16 cellular contexts compared by ENCODE assay signal in the genomic region with DNA sequence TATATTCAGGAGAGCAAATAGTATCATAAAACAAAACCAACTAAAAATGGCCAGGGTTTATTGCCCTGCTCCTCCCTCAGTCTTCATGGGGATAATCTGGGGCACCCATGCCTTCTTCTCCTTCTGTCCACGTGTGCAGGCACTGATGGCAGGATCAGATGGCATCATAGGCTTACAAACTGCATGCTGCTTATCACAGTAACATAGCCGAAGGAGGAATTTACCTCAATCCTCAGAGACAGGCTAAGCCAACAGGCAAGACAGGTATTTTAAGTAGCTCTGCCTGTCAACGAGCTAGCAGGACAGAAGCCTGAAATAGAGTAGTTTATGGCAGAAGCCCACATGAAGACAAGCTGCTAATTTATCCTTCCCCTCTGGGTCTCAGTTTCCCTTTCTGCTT. TPM values are rescaled to one million over a fixed set of nuclear protein-coding genes. Genes with fewer than 3 reads are reported as not detected.
A peak's percentile ranks its signal among the peaks of the same experiment; 100 is the strongest.
DNase-seq lines count a peak whose midpoint lies in the region; ATAC-seq, FAIRE-seq and TF ChIP-seq lines count a peak whose summit lies in the region.
"Had no signal": no experiment of that assay in that cellular context is flagged by ENCODE, and none has a peak within 500 bp of the region (broad histone marks: within the 10 kb centered on the region; RNA-seq: fewer than 3 reads in every experiment).

No MANE protein-coding gene starts in this region.

- H3K4me2 ChIP-seq in HepG2 (ENCODE audit: low read depth, low read length), result no peak overlapping the region
- H3K4me2 ChIP-seq: A549 had no signal

- no peak overlapping the region for H3K9ac ChIP-seq in liver (ENCODE audit: low read depth in 1 of 2, low read length in 2 of 2)
- H3K9ac ChIP-seq in HepG2 (ENCODE audit: insufficient read depth, low read depth, low read length), result no peak overlapping the region

- BruUV-seq in HepG2 (replicated peaks; lab: Mats Ljungman, UMichigan), result no TSS peak

- ATAC-seq in HepG2 (no peak), left ventricle myocardium superior (peak; percentile 62)
- ATAC-seq: A549, PC-3, T-cell had no signal

- H3K4me1 ChIP-seq in liver (ENCODE audit: control insufficient read depth in 4 of 4, insufficient read depth in 4 of 4, low read length in 3 of 4) (peaks cover 0 to 13% (median 11%) of the 10 kb centered on the region in 4 donors), HepG2 (ENCODE audit: insufficient read depth, low read length) (no peaks in the 10 kb centered on the region), prostate gland (replicated peaks) (peaks cover 14% of the 10 kb centered on the region)

- peak overlapping the region; percentile 2 to 6 for H3K27ac ChIP-seq in liver (ENCODE audit: low read depth in 1 of 2, low read length in 2 of 2)
- no peak overlapping the region for H3K27ac ChIP-seq in HepG2 (ENCODE audit: extremely low read length, insufficient read depth, low read length)
- peak overlapping the region; percentile 49 to 61 for H3K27ac ChIP-seq in prostate gland
- H3K27ac ChIP-seq: A549 had no signal

- CTCF ChIA-PET in HepG2 (lab: Yijun Ruan, JAX; ENCODE audit: low intra/inter-chr PET ratio, low total read pairs), result no interaction called here

- TF ChIP-seq POLR2A in HepG2 (IDR thresholded peaks at IDR 0.05; ENCODE audit: insufficient read depth in 1 of 2, low read depth in 2 of 2, low read length in 2 of 2) (no peak), prostate gland (IDR thresholded peaks at IDR 0.05) (no peak)

- no peak overlapping the region for H2AFZ ChIP-seq in HepG2 (ENCODE audit: low read length)

- H3K36me3 ChIP-seq in liver (ENCODE audit: control insufficient read depth in 4 of 4, insufficient read depth in 3 of 4, low read depth in 1 of 4, low read length in 3 of 4) (no peaks in the 10 kb centered on the region), HepG2 (replicated peaks in 1 of 2; ENCODE audit: control insufficient read depth in 1 of 2, insufficient read depth in 2 of 2, low read length in 2 of 2) (no peaks in the 10 kb centered on the region), prostate gland (no peaks in the 10 kb centered on the region)

- TF ChIP-seq RAD21 in liver (IDR thresholded peaks at IDR 0.05) (no peak), HepG2 (CRISPR knock-in tag; IDR thresholded peaks at IDR 0.05) (no peak)

- TF ChIP-seq CTCF in liver (IDR thresholded peaks at IDR 0.05; ENCODE audit: low read depth, low read length, missing input control) (no peak), HepG2 (CRISPR knock-in tag; IDR thresholded peaks at IDR 0.05) (no peak), prostate gland (IDR thresholded peaks at IDR 0.05) (no peak)

- no peak overlapping the region for H3K4me3 ChIP-seq in liver (ENCODE audit: low read depth in 1 of 3, low read length in 3 of 3)
- no peak overlapping the region for H3K4me3 ChIP-seq in HepG2 (replicated peaks in 1 of 3; ENCODE audit: insufficient read depth in 1 of 3, low read depth in 2 of 3, low read length in 3 of 3)
- no peak overlapping the region for H3K4me3 ChIP-seq in prostate gland
- H3K4me3 ChIP-seq: A549 had no signal

- FAIRE-seq in HepG2 (lab: Jason Lieb, UNC), result no peak
- FAIRE-seq: A549 had no signal

- TF ChIP-seq EP300 in HepG2 (IDR thresholded peaks at IDR 0.05; ENCODE audit: low read depth in 2 of 2, low read length in 2 of 2), result no peak
- TF ChIP-seq EP300 in HepG2 (CRISPR knock-in tag; IDR thresholded peaks at IDR 0.05; ENCODE audit: borderline replicate concordance), result no peak

- H3K27me3 ChIP-seq in liver (ENCODE audit: control insufficient read depth in 4 of 4, insufficient read depth in 4 of 4, low read length in 3 of 4), result no peaks in the 10 kb centered on the region
- no peaks in the 10 kb centered on the region; a peak in 1 of 5 replicates for H3K27me3 ChIP-seq in HepG2 (ENCODE audit: control insufficient read depth in 1 of 2, insufficient read depth in 2 of 2, low read length in 2 of 2)
- no peaks in the 10 kb centered on the region for H3K27me3 ChIP-seq in prostate gland (replicated peaks; ENCODE audit: insufficient read depth)

- DNase-seq in HepG2 (ENCODE audit: low spot score), result no peak
- no peak for DNase-seq in left ventricle myocardium superior
- DNase-seq in prostate gland (ENCODE audit: low spot score), result peak; percentile 49
- no peak for DNase-seq in SW480 (ENCODE audit: low spot score)
- no peak for DNase-seq in stimulated activated CD4-positive, alpha-beta T cell treated with anti-CD3 and anti-CD28 coated beads, Interleukin-15, amount 100 ng/mL, for 24 hours
- no peak for DNase-seq in central memory CD4-positive, alpha-beta T cell
- DNase-seq in NCI-H446 treated with DMSO at 0.1 percent for 48 hours (lab: John Stamatoyannopoulos, UW), result no peak
- DNase-seq: activated CD4-positive, CD25-positive, alpha-beta regulatory T cell treated with anti-CD3 and anti-CD28 coated beads, Interleukin-2, amount 50 U/mL, for 72 hours; NCI-H1092 treated with DMSO at 0.1 percent for 48 hours; PC-3; stimulated activated CD4-positive, alpha-beta T cell treated with anti-CD3 and anti-CD28 coated beads, Interleukin-2, amount 100 ng/mL, for 48 hours; T-cell had no signal

- WGBS in liver, result 50% methylated on average over 3 of the region's 3 CpGs
- WGBS in HepG2 (ENCODE audit: low lambda C conversion rate), result 0% methylated on average over 2 of the region's 3 CpGs
- 21% methylated on average over 3 of the region's 3 CpGs for WGBS in prostate gland

- POLR2A ChIA-PET in HepG2 (lab: Yijun Ruan, JAX), result no interaction called here

- in situ Hi-C loops in HepG2 (cut with HindIII; ENCODE audit: extremely low pct_ligation_motif_present, low pct_unique_long_range_greater_than_20kb), result no loop called here

- H3K9me3 ChIP-seq in liver (ENCODE audit: control insufficient read depth in 4 of 4, low read length in 3 of 4) (no peaks in the 10 kb centered on the region), HepG2 (ENCODE audit: low read length) (no peaks in the 10 kb centered on the region), prostate gland (no peaks in the 10 kb centered on the region)
- H3K9me3 ChIP-seq: A549 had no signal

- intact Hi-C loops in HepG2 (cut with micrococcal nuclease; ENCODE audit: unreplicated experiment), result no loop called here
- intact Hi-C loops in left ventricle myocardium superior (cut with micrococcal nuclease), result loop anchor here (5.0 kb wide), 1 partner anchor 49 kb away; no protein-coding TSS in a partner anchor
- intact Hi-C loops in prostate gland (cut with DNase I), result no loop called here

- H3K79me2 ChIP-seq in HepG2 (ENCODE audit: insufficient read depth, low read length), result no peaks in the 10 kb centered on the region

- H4K20me1 ChIP-seq in HepG2 (ENCODE audit: insufficient read depth, low read length), result no peaks in the 10 kb centered on the region

RNA-seq across cellular contexts. Expression of a gene that starts 9.4 kb away (rescaled TPM):
- total RNA-seq in liver (1 to 10 TPM; 1.3 to 9.1 TPM), HepG2 (2016; rRNA removed; fragmentation: Illumina TruSeq; extraction: Trizol) (0.10 and 0.24 TPM in 2 replicates), left ventricle myocardium superior (5.2 TPM), prostate gland (10 to 100 TPM; 43.7 to 92.8 TPM)
- polyA plus RNA-seq in liver (1 to 10 TPM; 3.6 to 7.6 TPM), HepG2 (2011; rRNA removed) (0.18 TPM in 2 replicates)
- not detected in 2 replicates for total RNA-seq in HepG2 (2016; cell fraction: cytosol; rRNA removed; fragmentation: Illumina TruSeq; extraction: Trizol; ENCODE audit: low read depth)
- total RNA-seq in HepG2 (2016; cell fraction: insoluble cytoplasmic fraction; rRNA removed; fragmentation: Illumina TruSeq; extraction: Trizol), result 0.13 TPM in 1 of 2 replicates, not detected in the other
- total RNA-seq in HepG2 (2016; cell fraction: membrane; rRNA removed; fragmentation: Illumina TruSeq; extraction: Trizol), result not detected in 2 replicates
- total RNA-seq in HepG2 (2016; cell fraction: nucleus; rRNA removed; fragmentation: Illumina TruSeq; extraction: Trizol), result 0.13 TPM in 1 of 2 replicates, not detected in the other
- polyA plus RNA-seq in HepG2 (2011; cell fraction: cytosol; rRNA removed), result 0.07 and 0.22 TPM in 2 replicates
- 0.13 and 0.55 TPM in 2 replicates for polyA plus RNA-seq in HepG2 (2011; cell fraction: nucleus; rRNA removed)
- polyA plus RNA-seq in HepG2 (2012), result 0.12 TPM in 1 of 2 replicates, not detected in the other
- not detected in 2 replicates for polyA plus RNA-seq in HepG2 (2016; cell fraction: cytosol; fragmentation: Illumina TruSeq; extraction: Trizol; ENCODE audit: low read depth)
- 0.33 TPM in 1 of 2 replicates, not detected in the other for polyA plus RNA-seq in HepG2 (2016; cell fraction: insoluble cytoplasmic fraction; fragmentation: Illumina TruSeq; extraction: Trizol; ENCODE audit: low read depth)
- polyA plus RNA-seq in HepG2 (2016; cell fraction: membrane; fragmentation: Illumina TruSeq; extraction: Trizol; ENCODE audit: low read depth), result not detected in 2 replicates
- 0.25 and 0.37 TPM in 2 replicates for polyA plus RNA-seq in HepG2 (2016; cell fraction: nucleus; fragmentation: Illumina TruSeq; extraction: Trizol; ENCODE audit: insufficient read depth, low read depth)
- 0.10 and 113 TPM in 2 replicates for polyA minus RNA-seq in HepG2 (2011; rRNA and poly(A)+ RNA removed; ENCODE audit: low replicate concordance)
- 0.69 and 1.1 TPM in 2 replicates for polyA minus RNA-seq in HepG2 (2011; cell fraction: cytosol; rRNA and poly(A)+ RNA removed)
- polyA minus RNA-seq in HepG2 (2011; cell fraction: nucleus; rRNA and poly(A)+ RNA removed), result 0.37 and 0.39 TPM in 2 replicates

RNA-seq across cellular contexts. Expression of a gene that starts 32.4 kb away (rescaled TPM):
- 100 to 1,000 TPM in 1 of 2 donors, 1 to 10 TPM in 1; 9.6 to 185 TPM for total RNA-seq in liver
- 100 to 1,000 TPM; 146 to 347 TPM for polyA plus RNA-seq in liver
- not detected in 2 replicates for total RNA-seq in HepG2 (2016; rRNA removed; fragmentation: Illumina TruSeq; extraction: Trizol)
- not detected in 2 replicates for total RNA-seq in HepG2 (2016; cell fraction: cytosol; rRNA removed; fragmentation: Illumina TruSeq; extraction: Trizol; ENCODE audit: low read depth)
- not detected in 2 replicates for total RNA-seq in HepG2 (2016; cell fraction: insoluble cytoplasmic fraction; rRNA removed; fragmentation: Illumina TruSeq; extraction: Trizol)
- not detected in 2 replicates for total RNA-seq in HepG2 (2016; cell fraction: membrane; rRNA removed; fragmentation: Illumina TruSeq; extraction: Trizol)
- total RNA-seq in HepG2 (2016; cell fraction: nucleus; rRNA removed; fragmentation: Illumina TruSeq; extraction: Trizol), result not detected in 2 replicates
- not detected in 2 replicates for polyA plus RNA-seq in HepG2 (2011; rRNA removed)
- 0.08 and 0.28 TPM in 2 replicates for polyA plus RNA-seq in HepG2 (2011; cell fraction: cytosol; rRNA removed)
- not detected in 2 replicates for polyA plus RNA-seq in HepG2 (2011; cell fraction: nucleus; rRNA removed)
- 0.23 TPM in 1 of 2 replicates, not detected in the other for polyA plus RNA-seq in HepG2 (2012)
- not detected in 2 replicates for polyA plus RNA-seq in HepG2 (2016; cell fraction: cytosol; fragmentation: Illumina TruSeq; extraction: Trizol; ENCODE audit: low read depth)
- polyA plus RNA-seq in HepG2 (2016; cell fraction: insoluble cytoplasmic fraction; fragmentation: Illumina TruSeq; extraction: Trizol; ENCODE audit: low read depth), result not detected in 2 replicates
- polyA plus RNA-seq in HepG2 (2016; cell fraction: membrane; fragmentation: Illumina TruSeq; extraction: Trizol; ENCODE audit: low read depth), result not detected in 2 replicates
- not detected in 2 replicates for polyA plus RNA-seq in HepG2 (2016; cell fraction: nucleus; fragmentation: Illumina TruSeq; extraction: Trizol; ENCODE audit: insufficient read depth, low read depth)
- polyA minus RNA-seq in HepG2 (2011; rRNA and poly(A)+ RNA removed; ENCODE audit: low replicate concordance), result not detected in 2 replicates
- polyA minus RNA-seq in HepG2 (2011; cell fraction: cytosol; rRNA and poly(A)+ RNA removed), result not detected in 2 replicates
- polyA minus RNA-seq in HepG2 (2011; cell fraction: nucleus; rRNA and poly(A)+ RNA removed), result not detected in 2 replicates
- 594 TPM for total RNA-seq in left ventricle myocardium superior
- total RNA-seq in prostate gland, result 10 to 100 TPM; 13.3 to 46.4 TPM

RNA-seq across cellular contexts. Expression of a gene that starts 59.3 kb away (rescaled TPM):
- under 1 TPM in 1 of 2 donors, not detected in 1; 0.25 TPM for total RNA-seq in liver
- polyA plus RNA-seq in liver, result under 1 TPM; 0.03 to 0.14 TPM
- total RNA-seq in HepG2 (2016; rRNA removed; fragmentation: Illumina TruSeq; extraction: Trizol), result not detected in 2 replicates
- total RNA-seq in HepG2 (2016; cell fraction: cytosol; rRNA removed; fragmentation: Illumina TruSeq; extraction: Trizol; ENCODE audit: low read depth), result not detected in 2 replicates
- total RNA-seq in HepG2 (2016; cell fraction: insoluble cytoplasmic fraction; rRNA removed; fragmentation: Illumina TruSeq; extraction: Trizol), result not detected in 2 replicates
- not detected in 2 replicates for total RNA-seq in HepG2 (2016; cell fraction: membrane; rRNA removed; fragmentation: Illumina TruSeq; extraction: Trizol)
- not detected in 2 replicates for total RNA-seq in HepG2 (2016; cell fraction: nucleus; rRNA removed; fragmentation: Illumina TruSeq; extraction: Trizol)
- polyA plus RNA-seq in HepG2 (2011; rRNA removed), result not detected in 2 replicates
- not detected in 2 replicates for polyA plus RNA-seq in HepG2 (2011; cell fraction: cytosol; rRNA removed)
- not detected in 2 replicates for polyA plus RNA-seq in HepG2 (2011; cell fraction: nucleus; rRNA removed)
- polyA plus RNA-seq in HepG2 (2012), result not detected in 2 replicates
- polyA plus RNA-seq in HepG2 (2016; cell fraction: cytosol; fragmentation: Illumina TruSeq; extraction: Trizol; ENCODE audit: low read depth), result not detected in 2 replicates
- polyA plus RNA-seq in HepG2 (2016; cell fraction: insoluble cytoplasmic fraction; fragmentation: Illumina TruSeq; extraction: Trizol; ENCODE audit: low read depth), result not detected in 2 replicates
- polyA plus RNA-seq in HepG2 (2016; cell fraction: membrane; fragmentation: Illumina TruSeq; extraction: Trizol; ENCODE audit: low read depth), result not detected in 2 replicates
- not detected in 2 replicates for polyA plus RNA-seq in HepG2 (2016; cell fraction: nucleus; fragmentation: Illumina TruSeq; extraction: Trizol; ENCODE audit: insufficient read depth, low read depth)
- not detected in 2 replicates for polyA minus RNA-seq in HepG2 (2011; rRNA and poly(A)+ RNA removed; ENCODE audit: low replicate concordance)
- polyA minus RNA-seq in HepG2 (2011; cell fraction: cytosol; rRNA and poly(A)+ RNA removed), result not detected in 2 replicates
- polyA minus RNA-seq in HepG2 (2011; cell fraction: nucleus; rRNA and poly(A)+ RNA removed), result not detected in 2 replicates
- not detected for total RNA-seq in left ventricle myocardium superior
- 1 to 10 TPM in 1 of 2 donors, under 1 TPM in 1; 0.18 to 1.6 TPM for total RNA-seq in prostate gland
- total RNA-seq: myocyte, NCI-H460, PC-3, T-cell had no signal

Comparison
In these comparisons a context has a peak if more than half of its experiments do, and no peak if none do; other contexts are left out.
1. RNA of a gene that starts 32.4 kb away (total RNA-seq): 594 TPM in left ventricle myocardium superior (single experiment), 9.6 to 185 TPM in liver and 13.3 to 46.4 TPM in prostate gland; not detected in HepG2; every median in the first group is over 10 times any median in the second.